In the genomic region with DNA sequence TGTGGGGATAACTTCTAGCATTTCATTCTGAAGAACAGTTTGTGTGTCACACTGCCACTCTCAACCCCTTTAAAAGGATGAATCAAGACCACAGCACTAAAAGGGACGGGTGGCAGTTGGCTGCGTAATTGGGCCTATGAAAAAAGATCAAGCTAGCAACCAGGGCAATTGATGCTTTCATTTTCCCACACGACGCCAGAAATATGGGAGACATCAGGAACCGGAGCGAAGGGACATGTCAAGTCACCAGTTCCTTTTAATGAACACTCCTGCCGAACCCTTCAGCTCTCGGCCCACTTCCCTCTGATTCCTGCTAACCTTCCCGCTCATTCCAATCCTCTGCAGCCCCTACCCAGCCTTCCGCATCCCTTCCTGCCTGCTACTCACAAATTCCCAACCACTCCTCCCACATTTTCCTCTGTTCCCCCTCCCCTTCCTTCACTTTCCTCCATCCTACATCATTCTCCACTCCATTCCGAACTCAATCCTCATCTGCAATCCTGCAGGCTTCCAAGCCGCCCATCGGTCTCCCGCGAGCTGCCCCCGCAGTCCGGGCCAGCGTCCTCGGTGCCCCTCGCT, we compare ENCODE assay signal across 8 cellular contexts. TPM values are rescaled to one million over a fixed set of nuclear protein-coding genes. Genes with fewer than 3 reads are reported as not detected.
DNase-seq lines count a peak whose midpoint lies in the region; ATAC-seq and TF ChIP-seq lines count a peak whose summit lies in the region.

No MANE protein-coding gene starts in this region.

- H3K36me3 Mint-ChIP-seq in activated T-cell treated with anti-CD3 and anti-CD28 coated beads, Interleukin-2, amount 50 U/mL, for 4 hours (ENCODE audit: insufficient read depth) = peaks cover 9% of the 10 kb centered on the region
- no peaks in the 10 kb centered on the region for H3K36me3 Mint-ChIP-seq in natural killer cell

- peak overlapping the region; percentile 90 for H3K27ac Mint-ChIP-seq in natural killer cell

- H3K4me1 Mint-ChIP-seq in activated T-cell treated with anti-CD3 and anti-CD28 coated beads, Interleukin-2, amount 50 U/mL, for 4 hours (ENCODE audit: low read depth) = peaks cover 40% of the 10 kb centered on the region
- H3K4me1 Mint-ChIP-seq in natural killer cell = peaks cover 18 to 43% of the 10 kb centered on the region in 2 donors

- intact Hi-C loops in natural killer cell (cut with micrococcal nuclease) (loop anchor here (1.0 to 2.0 kb wide), 3 partner anchors 35 to 157 kb away; partner anchors contain the start of gene TFCP2), vagina (cut with DNase I) (no loop called here)

- peak; percentile 15 to 25 for ATAC-seq in activated T-cell treated with anti-CD3 and anti-CD28 coated beads, Interleukin-2, amount 50 U/mL, for 4 hours
- ATAC-seq in natural killer cell = no peak
- no peak for ATAC-seq in HG03095 (IDR thresholded peaks at IDR 0.05; ENCODE audit: unreplicated experiment)

- H3K9me3 ChIP-seq in vagina = no peaks in the 10 kb centered on the region

- H3K4me3 Mint-ChIP-seq in activated T-cell treated with anti-CD3 and anti-CD28 coated beads, Interleukin-2, amount 50 U/mL, for 4 hours = peak overlapping the region; percentile 95
- peak overlapping the region; percentile 99 for H3K4me3 Mint-ChIP-seq in natural killer cell

- peaks cover 9% of the 10 kb centered on the region for H3K4me1 ChIP-seq in vagina

- H3K27ac ChIP-seq in vagina = peak overlapping the region; percentile 93

- H3K27me3 ChIP-seq in vagina = no peaks in the 10 kb centered on the region

- DNase-seq in NCI-H526 (lab: John Stamatoyannopoulos, UW) (peak; percentile 26 to 57), NCI-H526 treated with DMSO at 0.1 percent for 48 hours (lab: John Stamatoyannopoulos, UW) (no peak), NCI-H1694 (lab: John Stamatoyannopoulos, UW) (peak; percentile 10), fibroblast of pulmonary artery (ENCODE audit: low read depth) (peak; percentile 42), natural killer cell (peak; percentile 18), vagina (ENCODE audit: extremely low spot score in 2 of 2) (no peak)
- DNase-seq in activated T-cell treated with anti-CD3 and anti-CD28 coated beads, Interleukin-2, amount 50 U/mL, for 4 hours = peak; percentile 17

- TF ChIP-seq CTCF in fibroblast of pulmonary artery (IDR thresholded peaks at IDR 0.05; ENCODE audit: low read length, missing control alignments) (no peak), natural killer cell (IDR thresholded peaks at IDR 0.05) (no peak), vagina (IDR thresholded peaks at IDR 0.05) (no peak)

- TF ChIP-seq POLR2A in vagina (IDR thresholded peaks at IDR 0.05) = no peak

- H3K9me3 Mint-ChIP-seq in activated T-cell treated with anti-CD3 and anti-CD28 coated beads, Interleukin-2, amount 50 U/mL, for 4 hours = no peaks in the 10 kb centered on the region
- H3K9me3 Mint-ChIP-seq in natural killer cell = no peaks in the 10 kb centered on the region

- no peaks in the 10 kb centered on the region for H3K36me3 ChIP-seq in vagina

- H3K4me3 ChIP-seq in fibroblast of pulmonary artery (replicated peaks; ENCODE audit: low read depth, low read length) (peak overlapping the region; percentile 90), vagina (peak overlapping the region; percentile 97 to 98)

- no peaks in the 10 kb centered on the region for H3K27me3 Mint-ChIP-seq in activated T-cell treated with anti-CD3 and anti-CD28 coated beads, Interleukin-2, amount 50 U/mL, for 4 hours (ENCODE audit: low read depth)
- H3K27me3 Mint-ChIP-seq in natural killer cell (ENCODE audit: low read depth in 2 of 2) = no peaks in the 10 kb centered on the region

RNA-seq across cellular contexts. Expression of gene CSRNP2, which starts 0.7 kb away (rescaled TPM):
- 10 to 100 TPM; 20.7 to 22.5 (median 21.5) TPM for total RNA-seq in activated T-cell treated with anti-CD3 and anti-CD28 coated beads, Interleukin-2, amount 50 U/mL, for 4 hours
- total RNA-seq in natural killer cell = 10 to 100 TPM; 21.3 to 31.7 (median 25.1) TPM
- total RNA-seq in vagina = 19.9 TPM

RNA-seq across cellular contexts. Expression of gene LETMD1, which starts 34.5 kb away (rescaled TPM):
- total RNA-seq in activated T-cell treated with anti-CD3 and anti-CD28 coated beads, Interleukin-2, amount 50 U/mL, for 4 hours = 10 to 100 TPM; 40.6 to 47.6 (median 42.5) TPM
- total RNA-seq in natural killer cell = 10 to 100 TPM; 57.1 to 71.8 (median 58.2) TPM
- 64.3 TPM for total RNA-seq in vagina

RNA-seq across cellular contexts. Expression of gene SLC11A2, which starts 56.5 kb away (rescaled TPM):
- total RNA-seq in activated T-cell treated with anti-CD3 and anti-CD28 coated beads, Interleukin-2, amount 50 U/mL, for 4 hours = 10 to 100 TPM; 39.1 to 45.0 (median 39.3) TPM
- 10 to 100 TPM; 34.3 to 54.3 (median 42.7) TPM for total RNA-seq in natural killer cell
- 40.8 TPM for total RNA-seq in vagina

Comparison
In these comparisons a context has a peak if more than half of its experiments do, and no peak if none do; other contexts are left out.
1. DNase-seq: peak in NCI-H526 (2 of 2), NCI-H1694 (single experiment), activated T-cell treated with anti-CD3 and anti-CD28 coated beads, Interleukin-2, amount 50 U/mL, for 4 hours (single experiment), fibroblast of pulmonary artery (single experiment) and natural killer cell (single experiment); none in NCI-H526 treated with DMSO at 0.1 percent for 48 hours (single experiment) and vagina (0 of 2).
2. ATAC-seq: peak in activated T-cell treated with anti-CD3 and anti-CD28 coated beads, Interleukin-2, amount 50 U/mL, for 4 hours (2 of 2); none in natural killer cell (0 of 3) and HG03095 (single experiment).